26 cellular contexts compared by ENCODE assay signal in genomic region chr2:63680455-63680854, GRCh38.
"Had no signal": no experiment of that assay in that cellular context is flagged by ENCODE, and none has a peak within 500 bp of the region (broad histone marks: within the 10 kb centered on the region; RNA-seq: fewer than 3 reads in every experiment).

No MANE protein-coding gene starts in this region.

- H3K27me3 ChIP-seq: adrenal gland had no signal

- H3K4me3 ChIP-seq: adrenal gland had no signal

- H3K9me3 ChIP-seq: adrenal gland had no signal

- H3K4me1 ChIP-seq: adrenal gland had no signal

- H3K36me3 ChIP-seq: adrenal gland had no signal

- H3K27ac ChIP-seq: adrenal gland had no signal

- DNase-seq: activated CD4-positive, alpha-beta T cell treated with anti-CD3 and anti-CD28 coated beads for 48 hours; activated CD4-positive, alpha-beta T cell treated with anti-CD3 and anti-CD28 coated beads, Interleukin-2, amount 50 U/mL, for 4 hours; activated CD4-positive, CD25-positive, alpha-beta regulatory T cell treated with anti-CD3 and anti-CD28 coated beads, Interleukin-2, amount 50 U/mL, for 72 hours; activated CD8-positive, alpha-beta memory T cell treated with anti-CD3 and anti-CD28 coated beads, Interleukin-2, amount 50 U/mL, for 48 hours; activated CD8-positive, alpha-beta T cell treated with anti-CD3 and anti-CD28 coated beads, Interleukin-2, amount 10 ng/mL, durations not matched to agents 7 days and 5 days; activated naive CD4-positive, alpha-beta T cell treated with anti-CD3 and anti-CD28 coated beads, Interleukin-2, amount 50 U/mL, for 16 hours; activated naive CD8-positive, alpha-beta T cell treated with anti-CD3 and anti-CD28 coated beads, Interleukin-2, amount 10 ng/mL, durations not matched to agents 7 days and 5 days; activated T-cell treated with anti-CD3 and anti-CD28 coated beads, Interleukin-2, amount 50 U/mL, for 1 hour; adrenal gland; Karpas-422; MM.1S; NCI-H1105; NCI-H1436; NCI-H1694 treated with DMSO at 0.1 percent for 48 hours; NCI-H2029 treated with DMSO at 0.1 percent for 48 hours; NCI-H345; NCI-H510A; NCI-H526 treated with DMSO at 0.1 percent for 48 hours; NK-92 treated with Interleukin-12 subunit alpha and Interleukin-12 subunit beta, amount 100 ng/mL, for 24 hours; OCI-M1; RPMI8226; SHP77; T-helper 17 cell; T-helper 9 cell had no signal

- ATAC-seq: activated CD8-positive, alpha-beta T cell treated with anti-CD3 and anti-CD28 coated beads, Interleukin-2, amount 10 ng/mL, durations not matched to agents 7 days and 5 days; Panc1; T-helper 17 cell; WTC11 had no signal
